32 cellular contexts compared by ENCODE assay signal in the genomic region with DNA sequence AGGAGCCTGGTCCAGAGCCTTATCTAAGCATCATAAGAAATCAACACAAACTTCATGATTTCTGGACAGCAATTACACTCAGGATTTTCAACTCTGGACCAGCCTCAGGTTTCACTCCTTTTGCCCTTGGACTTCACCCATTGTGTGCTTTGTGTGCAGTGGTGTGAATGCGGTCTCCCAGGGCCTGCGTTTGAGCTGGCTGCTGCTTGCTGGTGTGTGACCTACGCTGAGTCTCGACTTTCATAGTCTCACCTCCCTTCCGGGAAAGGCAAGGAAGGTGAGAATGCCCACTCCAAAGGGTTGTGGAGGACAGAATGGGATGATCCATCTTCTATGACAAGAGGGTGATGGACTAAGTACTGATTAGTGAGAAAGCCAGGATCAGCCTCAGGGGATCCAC.
"Had no signal": no experiment of that assay in that cellular context is flagged by ENCODE, and none has a peak within 500 bp of the region (broad histone marks: within the 10 kb centered on the region; RNA-seq: fewer than 3 reads in every experiment).

No MANE protein-coding gene starts in this region.

- ATAC-seq: activated CD4-positive, alpha-beta T cell treated with anti-CD3 and anti-CD28 coated beads for 36 hours; activated CD8-positive, alpha-beta memory T cell treated with anti-CD3 and anti-CD28 coated beads, Interleukin-2, amount 10 ng/mL, durations not matched to agents 7 days and 5 days; activated CD8-positive, alpha-beta T cell treated with anti-CD3 and anti-CD28 coated beads, Interleukin-2, amount 10 ng/mL, durations not matched to agents 7 days and 5 days; esophagus mucosa; T-helper 17 cell had no signal

- H3K4me1 ChIP-seq: breast epithelium, colonic mucosa had no signal

- H3K27ac ChIP-seq: ascending aorta, breast epithelium, cardiac muscle cell, colonic mucosa, epithelial cell of prostate had no signal

- H3K9me3 Mint-ChIP-seq: activated CD4-positive, alpha-beta memory T cell treated with anti-CD3 and anti-CD28 coated beads for 36 hours; activated CD4-positive, alpha-beta T cell treated with anti-CD3 and anti-CD28 coated beads, Interleukin-2, amount 10 ng/mL, durations not matched to agents 24 days and 14 days; activated naive CD4-positive, alpha-beta T cell treated with anti-CD3 and anti-CD28 coated beads for 36 hours; activated naive CD8-positive, alpha-beta T cell treated with anti-CD3 and anti-CD28 coated beads for 36 hours; activated T-helper 1 cell treated with anti-CD3 and anti-CD28 coated beads, Interleukin-12 subunit alpha, Interleukin-12 subunit beta, Interleukin-2, Interleukin-4 antibody, amounts not matched to agents 30 ng/mL and 10 ng/mL and 1 ng/mL, durations not matched to agents 14 hours and 24 hours and 36 hours; activated T-helper 2 cell treated with anti-CD3 and anti-CD28 coated beads, Interferon-gamma antibody, Interleukin-2, Interleukin-4, amounts not matched to agents 10 μg/mL and 5 μg/mL and 100 μg/mL, durations not matched to agents 14 hours and 24 hours and 36 hours; T-helper 2 cell treated with Interferon-gamma antibody and Interleukin-4, amounts not matched to agents 5 μg/mL and 100 μg/mL, for 36 hours had no signal

- H3K4me3 Mint-ChIP-seq: activated CD4-positive, alpha-beta memory T cell treated with anti-CD3 and anti-CD28 coated beads for 36 hours; activated CD4-positive, alpha-beta T cell treated with anti-CD3 and anti-CD28 coated beads for 36 hours; activated CD4-positive, alpha-beta T cell treated with anti-CD3 and anti-CD28 coated beads, Interleukin-2, amount 10 ng/mL, durations not matched to agents 24 days and 14 days; activated CD8-positive, alpha-beta memory T cell treated with anti-CD3 and anti-CD28 coated beads, Interleukin-2, amount 10 ng/mL, durations not matched to agents 7 days and 5 days; activated CD8-positive, alpha-beta T cell treated with anti-CD3 and anti-CD28 coated beads, Interleukin-2, amount 10 ng/mL, durations not matched to agents 7 days and 5 days; activated naive CD4-positive, alpha-beta T cell treated with anti-CD3 and anti-CD28 coated beads for 36 hours; activated naive CD4-positive, alpha-beta T cell treated with anti-CD3 and anti-CD28 coated beads, Interleukin-2, amount 50 U/mL, for 24 hours; activated naive CD8-positive, alpha-beta T cell treated with anti-CD3 and anti-CD28 coated beads for 36 hours; activated T-helper 1 cell treated with anti-CD3 and anti-CD28 coated beads, Interleukin-12 subunit alpha, Interleukin-12 subunit beta, Interleukin-2, Interleukin-4 antibody, amounts not matched to agents 30 ng/mL and 10 ng/mL and 1 ng/mL, durations not matched to agents 14 hours and 24 hours and 36 hours; brain; T-helper 17 cell; T-helper 2 cell treated with Interferon-gamma antibody and Interleukin-4, amounts not matched to agents 5 μg/mL and 100 μg/mL, for 36 hours had no signal

- H3K36me3 Mint-ChIP-seq: activated CD4-positive, alpha-beta memory T cell treated with anti-CD3 and anti-CD28 coated beads for 36 hours; activated CD8-positive, alpha-beta memory T cell treated with anti-CD3 and anti-CD28 coated beads, Interleukin-2, amount 10 ng/mL, durations not matched to agents 7 days and 5 days; activated naive CD4-positive, alpha-beta T cell treated with anti-CD3 and anti-CD28 coated beads, Interleukin-2, amount 50 U/mL, for 24 hours; activated naive CD8-positive, alpha-beta T cell treated with anti-CD3 and anti-CD28 coated beads for 36 hours; brain had no signal

- H3K4me1 Mint-ChIP-seq: activated CD4-positive, alpha-beta T cell treated with anti-CD3 and anti-CD28 coated beads for 36 hours; activated CD4-positive, alpha-beta T cell treated with anti-CD3 and anti-CD28 coated beads, Interleukin-2, amount 10 ng/mL, durations not matched to agents 24 days and 14 days; activated CD8-positive, alpha-beta memory T cell treated with anti-CD3 and anti-CD28 coated beads, Interleukin-2, amount 10 ng/mL, durations not matched to agents 7 days and 5 days; activated naive CD4-positive, alpha-beta T cell treated with anti-CD3 and anti-CD28 coated beads, Interleukin-2, amount 50 U/mL, for 24 hours; activated naive CD8-positive, alpha-beta T cell treated with anti-CD3 and anti-CD28 coated beads for 36 hours; T-helper 17 cell had no signal

- H3K27me3 Mint-ChIP-seq: activated CD4-positive, alpha-beta T cell treated with anti-CD3 and anti-CD28 coated beads, Interleukin-2, amount 10 ng/mL, durations not matched to agents 24 days and 14 days; activated naive CD4-positive, alpha-beta T cell treated with anti-CD3 and anti-CD28 coated beads, Interleukin-2, amount 50 U/mL, for 24 hours; activated naive CD8-positive, alpha-beta T cell treated with anti-CD3 and anti-CD28 coated beads for 36 hours; brain had no signal

- DNase-seq: activated CD4-positive, alpha-beta memory T cell treated with anti-CD3 and anti-CD28 coated beads for 36 hours; activated CD4-positive, alpha-beta T cell treated with anti-CD3 and anti-CD28 coated beads for 36 hours; activated CD4-positive, alpha-beta T cell treated with anti-CD3 and anti-CD28 coated beads, Interleukin-2, amount 10 ng/mL, durations not matched to agents 24 days and 14 days; activated CD4-positive, CD25-positive, alpha-beta regulatory T cell; activated CD4-positive, CD25-positive, alpha-beta regulatory T cell treated with anti-CD3 and anti-CD28 coated beads, Interleukin-2, amount 50 U/mL, for 72 hours; activated CD8-positive, alpha-beta memory T cell treated with anti-CD3 and anti-CD28 coated beads, Interleukin-2, amount 10 ng/mL, durations not matched to agents 7 days and 5 days; activated CD8-positive, alpha-beta memory T cell treated with anti-CD3 and anti-CD28 coated beads, Interleukin-2, amount 50 U/mL, for 4 hours; activated CD8-positive, alpha-beta T cell treated with anti-CD3 and anti-CD28 coated beads, Interleukin-2, amount 10 ng/mL, durations not matched to agents 7 days and 5 days; activated effector memory CD4-positive, alpha-beta T cell treated with anti-CD3 and anti-CD28 coated beads, Interleukin-2, amount 50 U/mL, for 16 hours; activated naive CD4-positive, alpha-beta T cell treated with anti-CD3 and anti-CD28 coated beads for 36 hours; activated naive CD8-positive, alpha-beta T cell treated with anti-CD3 and anti-CD28 coated beads for 36 hours; activated T-cell treated with anti-CD3 and anti-CD28 coated beads, Interleukin-2, amount 50 U/mL, for 1 hour; activated T-cell treated with anti-CD3 and anti-CD28 coated beads, Interleukin-2, amount 50 U/mL, for 48 hours; central memory CD4-positive, alpha-beta T cell; cerebellar nuclear complex; colonic mucosa; effector CD8-positive, alpha-beta T cell; foreskin fibroblast; head of caudate nucleus; T-helper 1 cell; T-helper 17 cell; T1000 had no signal

- H3K36me3 ChIP-seq: ascending aorta, breast epithelium, cardiac muscle cell, colonic mucosa had no signal

- H3K9me3 ChIP-seq: ascending aorta, breast epithelium, colonic mucosa had no signal

- H3K27me3 ChIP-seq: ascending aorta, breast epithelium, cardiac muscle cell, colonic mucosa had no signal

- H3K27ac Mint-ChIP-seq: activated CD4-positive, alpha-beta memory T cell treated with anti-CD3 and anti-CD28 coated beads for 36 hours; activated CD4-positive, alpha-beta T cell treated with anti-CD3 and anti-CD28 coated beads for 36 hours; activated CD4-positive, alpha-beta T cell treated with anti-CD3 and anti-CD28 coated beads, Interleukin-2, amount 10 ng/mL, durations not matched to agents 24 days and 14 days; activated CD8-positive, alpha-beta memory T cell treated with anti-CD3 and anti-CD28 coated beads, Interleukin-2, amount 10 ng/mL, durations not matched to agents 7 days and 5 days; activated CD8-positive, alpha-beta T cell treated with anti-CD3 and anti-CD28 coated beads, Interleukin-2, amount 10 ng/mL, durations not matched to agents 7 days and 5 days; activated naive CD4-positive, alpha-beta T cell treated with anti-CD3 and anti-CD28 coated beads for 36 hours; activated naive CD4-positive, alpha-beta T cell treated with anti-CD3 and anti-CD28 coated beads, Interleukin-2, amount 50 U/mL, for 24 hours; activated naive CD8-positive, alpha-beta T cell treated with anti-CD3 and anti-CD28 coated beads for 36 hours; activated T-helper 1 cell treated with anti-CD3 and anti-CD28 coated beads, Interleukin-12 subunit alpha, Interleukin-12 subunit beta, Interleukin-2, Interleukin-4 antibody, amounts not matched to agents 30 ng/mL and 10 ng/mL and 1 ng/mL, durations not matched to agents 14 hours and 24 hours and 36 hours; activated T-helper 2 cell treated with anti-CD3 and anti-CD28 coated beads, Interferon-gamma antibody, Interleukin-2, Interleukin-4, amounts not matched to agents 10 μg/mL and 5 μg/mL and 100 μg/mL, durations not matched to agents 14 hours and 24 hours and 36 hours; brain; T-helper 17 cell; T-helper 2 cell treated with Interferon-gamma antibody and Interleukin-4, amounts not matched to agents 5 μg/mL and 100 μg/mL, for 36 hours had no signal

- H3K4me3 ChIP-seq: ascending aorta, breast epithelium, cardiac muscle cell, colonic mucosa had no signal
